Comparison of ENCODE assay signal across 22 cellular contexts in genomic region chr12:46824709-46825108, GRCh38. TPM values are rescaled to one million over a fixed set of nuclear protein-coding genes. Genes with fewer than 3 reads are reported as not detected.
DNase-seq lines count a peak whose midpoint lies in the region; ATAC-seq and TF ChIP-seq lines count a peak whose summit lies in the region.
"Had no signal": no experiment of that assay in that cellular context is flagged by ENCODE, and none has a peak within 500 bp of the region (broad histone marks: within the 10 kb centered on the region; RNA-seq: fewer than 3 reads in every experiment).

No MANE protein-coding gene starts in this region.

- no peaks in the 10 kb centered on the region for H3K36me3 Mint-ChIP-seq in activated T-cell treated with anti-CD3 and anti-CD28 coated beads, Interleukin-2, amount 50 U/mL, for 72 hours (ENCODE audit: insufficient read depth in 2 of 2)
- H3K36me3 Mint-ChIP-seq in activated T-cell treated with anti-CD3 and anti-CD28 coated beads, Interleukin-2, amount 50 U/mL, for 24 hours (ENCODE audit: low read depth), result no peaks in the 10 kb centered on the region
- H3K36me3 Mint-ChIP-seq in progenitor cell of endocrine pancreas (ENCODE audit: insufficient read depth), result peaks cover 4% of the 10 kb centered on the region

- no peaks in the 10 kb centered on the region for H3K9me3 ChIP-seq in hepatocyte (ENCODE audit: low read depth)
- H3K9me3 ChIP-seq: Peyer's patch had no signal

- peaks cover 12% of the 10 kb centered on the region for H3K27me3 ChIP-seq in hepatocyte
- H3K27me3 ChIP-seq: Peyer's patch had no signal

- no peak for DNase-seq in activated T-cell treated with anti-CD3 and anti-CD28 coated beads, Interleukin-2, amount 50 U/mL, for 72 hours
- DNase-seq in activated T-cell treated with anti-CD3 and anti-CD28 coated beads, Interleukin-2, amount 50 U/mL, for 24 hours, result no peak
- DNase-seq in hepatocyte (ENCODE audit: low spot score) (no peak), progenitor cell of endocrine pancreas (ENCODE audit: low spot score, unreplicated experiment) (no peak)
- no peak for DNase-seq in stimulated activated CD8-positive, alpha-beta memory T cell treated with anti-CD3 and anti-CD28 coated beads, Interleukin-4, amount 100 ng/mL, for 48 hours
- DNase-seq: DMS153, DND-41, GM23248, H7, Kasumi-1, NCI-H1105, NCI-H2029, NCI-H446, NCI-H524 treated with DMSO at 0.1 percent for 48 hours, NCI-H82, Peyer's patch, SHP77 treated with DMSO at 0.1 percent for 48 hours had no signal

- TF ChIP-seq CTCF in hepatocyte (IDR thresholded peaks at IDR 0.05; ENCODE audit: poor library complexity) (no peak), progenitor cell of endocrine pancreas (IDR thresholded peaks at IDR 0.05; ENCODE audit: unreplicated experiment) (no peak)

- peak overlapping the region; percentile 36 for H3K27ac Mint-ChIP-seq in activated T-cell treated with anti-CD3 and anti-CD28 coated beads, Interleukin-2, amount 50 U/mL, for 72 hours
- H3K27ac Mint-ChIP-seq in activated T-cell treated with anti-CD3 and anti-CD28 coated beads, Interleukin-2, amount 50 U/mL, for 24 hours, result no peak overlapping the region
- H3K27ac Mint-ChIP-seq in progenitor cell of endocrine pancreas, result no peak overlapping the region

- peak overlapping the region; percentile 85 for H3K4me2 ChIP-seq in hepatocyte

- no peaks in the 10 kb centered on the region for H3K9me2 ChIP-seq in hepatocyte (replicated peaks; ENCODE audit: insufficient read depth)

- H3K9me3 Mint-ChIP-seq in activated T-cell treated with anti-CD3 and anti-CD28 coated beads, Interleukin-2, amount 50 U/mL, for 72 hours, result no peaks in the 10 kb centered on the region
- no peaks in the 10 kb centered on the region for H3K9me3 Mint-ChIP-seq in activated T-cell treated with anti-CD3 and anti-CD28 coated beads, Interleukin-2, amount 50 U/mL, for 24 hours
- peaks cover 15% of the 10 kb centered on the region for H3K9me3 Mint-ChIP-seq in progenitor cell of endocrine pancreas (ENCODE audit: low read depth)

- no peak overlapping the region for H3K4me3 ChIP-seq in hepatocyte
- H3K4me3 ChIP-seq: GM23248, K562, SK-N-MC had no signal

- H3K27me3 Mint-ChIP-seq in activated T-cell treated with anti-CD3 and anti-CD28 coated beads, Interleukin-2, amount 50 U/mL, for 72 hours (ENCODE audit: low read depth), result peaks cover 63% of the 10 kb centered on the region
- peaks cover 72% of the 10 kb centered on the region for H3K27me3 Mint-ChIP-seq in activated T-cell treated with anti-CD3 and anti-CD28 coated beads, Interleukin-2, amount 50 U/mL, for 24 hours
- peaks cover 45% of the 10 kb centered on the region for H3K27me3 Mint-ChIP-seq in progenitor cell of endocrine pancreas

- no peaks in the 10 kb centered on the region for H4K20me1 ChIP-seq in hepatocyte (ENCODE audit: insufficient read depth, poor library complexity, severe bottlenecking)

- H3K27ac ChIP-seq in hepatocyte, result no peak overlapping the region
- H3K27ac ChIP-seq: GM23248, SK-N-MC had no signal

- ATAC-seq in activated T-cell treated with anti-CD3 and anti-CD28 coated beads, Interleukin-2, amount 50 U/mL, for 72 hours (replicated peaks in 1 of 2), result no peak
- ATAC-seq in GM21619 (IDR thresholded peaks at IDR 0.05; ENCODE audit: unreplicated experiment) (no peak), GM18498 (IDR thresholded peaks at IDR 0.05; ENCODE audit: unreplicated experiment) (no peak)
- ATAC-seq: K562 had no signal

- H2AFZ ChIP-seq in hepatocyte, result no peak overlapping the region

- H3K79me2 ChIP-seq in hepatocyte, result no peaks in the 10 kb centered on the region

- H3K4me1 ChIP-seq in hepatocyte (ENCODE audit: insufficient read depth), result no peaks in the 10 kb centered on the region

- no peaks in the 10 kb centered on the region for H3K36me3 ChIP-seq in hepatocyte (replicated peaks; ENCODE audit: insufficient read depth, low read depth)
- H3K36me3 ChIP-seq: Peyer's patch had no signal

- no peaks in the 10 kb centered on the region for H3K4me1 Mint-ChIP-seq in activated T-cell treated with anti-CD3 and anti-CD28 coated beads, Interleukin-2, amount 50 U/mL, for 72 hours (ENCODE audit: low read depth)
- no peaks in the 10 kb centered on the region for H3K4me1 Mint-ChIP-seq in activated T-cell treated with anti-CD3 and anti-CD28 coated beads, Interleukin-2, amount 50 U/mL, for 24 hours (ENCODE audit: low read depth)
- H3K4me1 Mint-ChIP-seq in progenitor cell of endocrine pancreas (ENCODE audit: low read depth), result peaks cover 39% of the 10 kb centered on the region

- 100% methylated on average over 2 of the region's 2 CpGs for WGBS in hepatocyte (ENCODE audit: low lambda C conversion rate, missing lambda C conversion rate)

- no peak overlapping the region for H3K4me3 Mint-ChIP-seq in activated T-cell treated with anti-CD3 and anti-CD28 coated beads, Interleukin-2, amount 50 U/mL, for 72 hours
- no peak overlapping the region for H3K4me3 Mint-ChIP-seq in activated T-cell treated with anti-CD3 and anti-CD28 coated beads, Interleukin-2, amount 50 U/mL, for 24 hours
- peak overlapping the region; percentile 27 for H3K4me3 Mint-ChIP-seq in progenitor cell of endocrine pancreas (ENCODE audit: low read depth)

RNA-seq across cellular contexts. Expression of gene SLC38A4, which starts 1.1 kb away (rescaled TPM):
- under 1 TPM in 1 of 2 donors, not detected in 1; 0.26 TPM for total RNA-seq in activated T-cell treated with anti-CD3 and anti-CD28 coated beads, Interleukin-2, amount 50 U/mL, for 72 hours
- total RNA-seq in hepatocyte, result 34.7 and 37.3 TPM in 2 replicates
- 8.5 and 16.5 TPM in 2 replicates for polyA plus RNA-seq in hepatocyte
- total RNA-seq in progenitor cell of endocrine pancreas, result 8.4 and 9.4 TPM in 2 replicates
- total RNA-seq: HT1080 had no signal
- polyA plus RNA-seq: K562 had no signal
